In genomic region chr20:46700481-46700880, GRCh38 we compare ENCODE assay signal across 1 cellular context.
TF ChIP-seq lines count a peak whose summit lies in the region.

No MANE protein-coding gene starts in this region.

TF ChIP-seq in HepG2, 621 proteins besides CTCF, POLR2A, EP300 and RAD21:
- TF ChIP-seq CENPX (CRISPR knock-in tag; IDR thresholded peaks at IDR 0.05) (no peak), PRDM15 (CRISPR knock-in tag; IDR thresholded peaks at IDR 0.05) (0 out of 2 replicates have a peak, but pooled peaks have one; percentile 35), ETS1 (CRISPR knock-in tag; IDR thresholded peaks at IDR 0.05) (0 out of 2 replicates have a peak, but pooled peaks have one; percentile 23), UBTF (CRISPR knock-in tag; IDR thresholded peaks at IDR 0.05) (no peak)
TF ChIP-seq in HepG2: peak in this region for 2.
